Comparison of ENCODE assay signal across 9 cellular contexts in genomic region chr13:28568286-28568685, GRCh38.
A peak's percentile ranks its signal among the peaks of the same experiment; 100 is the strongest.
DNase-seq lines count a peak whose midpoint lies in the region; ATAC-seq and TF ChIP-seq lines count a peak whose summit lies in the region.
"Had no signal": no experiment of that assay in that cellular context is flagged by ENCODE, and none has a peak within 500 bp of the region (broad histone marks: within the 10 kb centered on the region; RNA-seq: fewer than 3 reads in every experiment).

No MANE protein-coding gene starts in this region.

- H3K4me3 ChIP-seq in LNCaP clone FGC (ENCODE audit: low read depth, low read length), result no peak overlapping the region
- no peak overlapping the region for H3K4me3 ChIP-seq in sigmoid colon

- DNase-seq in LNCaP clone FGC (ENCODE audit: low read depth), result peak; percentile 3
- DNase-seq in erythroblast (lab: John Stamatoyannopoulos, UW), result peak; percentile 46 to 49
- peak; percentile 79 for DNase-seq in sigmoid colon
- DNase-seq in activated naive CD4-positive, alpha-beta T cell (lab: John Stamatoyannopoulos, UW), result no peak
- DNase-seq in NCI-H1930 (lab: John Stamatoyannopoulos, UW), result no peak
- no peak for DNase-seq in activated CD8-positive, alpha-beta memory T cell treated with anti-CD3 and anti-CD28 coated beads, Interleukin-2, amount 50 U/mL, for 4 hours
- no peak for DNase-seq in endothelial cell (ENCODE audit: low spot score)
- DNase-seq: foreskin melanocyte had no signal

- no peaks in the 10 kb centered on the region for H3K9me3 Mint-ChIP-seq in endothelial cell (ENCODE audit: unreplicated experiment)

- H3K27me3 Mint-ChIP-seq in endothelial cell (ENCODE audit: unreplicated experiment), result peaks cover 4% of the 10 kb centered on the region

- WGBS in sigmoid colon, 2 donors, result 53 to 64% methylated on average over 3 of the region's 3 CpGs

- no peaks in the 10 kb centered on the region for H3K9me3 ChIP-seq in sigmoid colon

- H3K27ac ChIP-seq in sigmoid colon, result no peak overlapping the region

- no peaks in the 10 kb centered on the region for H3K4me1 ChIP-seq in sigmoid colon

- ATAC-seq in GM18909 (IDR thresholded peaks at IDR 0.05; ENCODE audit: poor library complexity, unreplicated experiment), result peak; percentile 64

- H3K27ac Mint-ChIP-seq in endothelial cell (ENCODE audit: unreplicated experiment), result no peak overlapping the region

- intact Hi-C loops in sigmoid colon (cut with DNase I), result no loop called here

- H3K4me3 Mint-ChIP-seq in endothelial cell (ENCODE audit: unreplicated experiment), result no peak overlapping the region

- TF ChIP-seq EP300 in sigmoid colon (IDR thresholded peaks at IDR 0.05), result no peak

- no peaks in the 10 kb centered on the region for H3K27me3 ChIP-seq in sigmoid colon

- H3K36me3 ChIP-seq in sigmoid colon, result no peaks in the 10 kb centered on the region

- peaks cover 45% of the 10 kb centered on the region for H3K4me1 Mint-ChIP-seq in endothelial cell (ENCODE audit: unreplicated experiment)

- TF ChIP-seq POLR2A in erythroblast (IDR thresholded peaks at IDR 0.05; ENCODE audit: low read length) (no peak), sigmoid colon (IDR thresholded peaks at IDR 0.05) (no peak)

- no peaks in the 10 kb centered on the region for H3K36me3 Mint-ChIP-seq in endothelial cell (ENCODE audit: low read depth, unreplicated experiment)

- TF ChIP-seq CTCF in LNCaP clone FGC (IDR thresholded peaks at IDR 0.05; ENCODE audit: control insufficient read depth, extremely low read depth, insufficient read depth) (no peak), sigmoid colon (IDR thresholded peaks at IDR 0.05) (no peak), endothelial cell (IDR thresholded peaks at IDR 0.05; ENCODE audit: unreplicated experiment) (no peak)

Comparison
In these comparisons a context has a peak if more than half of its experiments do, and no peak if none do; other contexts are left out.
1. DNase-seq: peak in LNCaP clone FGC (single experiment), erythroblast (2 of 2) and sigmoid colon (single experiment); none in activated naive CD4-positive, alpha-beta T cell (0 of 4), NCI-H1930 (0 of 2), activated CD8-positive, alpha-beta memory T cell treated with anti-CD3 and anti-CD28 coated beads, Interleukin-2, amount 50 U/mL, for 4 hours (single experiment) and endothelial cell (single experiment).